In the genomic region with DNA sequence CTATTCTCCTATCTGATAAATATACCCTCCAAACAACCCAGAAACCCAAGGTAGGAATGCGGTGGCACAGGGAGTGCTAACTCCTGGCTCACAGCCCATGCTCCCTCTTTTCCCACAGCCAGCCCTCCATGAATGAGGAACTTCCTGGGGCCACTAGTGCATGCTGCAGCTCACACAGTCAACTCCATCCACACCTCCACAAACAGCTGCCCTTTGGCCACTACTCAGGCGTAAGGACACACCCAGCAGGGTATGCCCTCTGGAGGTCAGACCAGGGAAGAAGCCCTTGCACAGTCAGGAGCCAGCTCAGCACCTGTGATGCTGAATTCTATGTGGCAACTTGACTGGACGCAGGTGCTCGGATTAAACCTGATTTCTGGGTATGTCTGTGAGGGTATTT, we compare ENCODE assay signal across 10 cellular contexts.
DNase-seq lines count a peak whose midpoint lies in the region; ATAC-seq and TF ChIP-seq lines count a peak whose summit lies in the region.
"Had no signal": no experiment of that assay in that cellular context is flagged by ENCODE, and none has a peak within 500 bp of the region (broad histone marks: within the 10 kb centered on the region; RNA-seq: fewer than 3 reads in every experiment).

No MANE protein-coding gene starts in this region.

- H3K27ac Mint-ChIP-seq in activated B cell treated with CpG ODN at 0.5 μM for 24 hours (no peak overlapping the region), neural crest cell (ENCODE audit: unreplicated experiment) (no peak overlapping the region)
- H3K27ac Mint-ChIP-seq in activated CD8-positive, alpha-beta memory T cell treated with anti-CD3 and anti-CD28 coated beads, Interleukin-2, amount 10 ng/mL, durations not matched to agents 7 days and 5 days, result no peak overlapping the region

- H3K27me3 Mint-ChIP-seq in activated B cell treated with CpG ODN at 0.5 μM for 24 hours (peaks cover 2% of the 10 kb centered on the region), neural crest cell (ENCODE audit: low read depth) (no peaks in the 10 kb centered on the region)
- no peaks in the 10 kb centered on the region for H3K27me3 Mint-ChIP-seq in activated CD8-positive, alpha-beta memory T cell treated with anti-CD3 and anti-CD28 coated beads, Interleukin-2, amount 10 ng/mL, durations not matched to agents 7 days and 5 days

- H3K9me3 Mint-ChIP-seq in activated B cell treated with CpG ODN at 0.5 μM for 24 hours (peaks cover 7% of the 10 kb centered on the region), neural crest cell (peaks cover 5% of the 10 kb centered on the region)
- peaks cover 8% of the 10 kb centered on the region for H3K9me3 Mint-ChIP-seq in activated CD8-positive, alpha-beta memory T cell treated with anti-CD3 and anti-CD28 coated beads, Interleukin-2, amount 10 ng/mL, durations not matched to agents 7 days and 5 days (ENCODE audit: low read depth)

- POLR2A ChIA-PET in activated B cell treated with CpG ODN at 0.5 μM for 24 hours (lab: Charles Lee), result no interaction called here

- TF ChIP-seq CTCF in activated B cell treated with CpG ODN at 0.5 μM for 24 hours (IDR thresholded peaks at IDR 0.05), result no peak
- peak; percentile 19 for TF ChIP-seq CTCF in neural crest cell (conservative IDR thresholded peaks at IDR 0.05)

- CTCF ChIA-PET in activated B cell treated with CpG ODN at 0.5 μM for 24 hours (lab: Charles Lee), result interaction anchor here (1.2 to 1.5 kb wide), 2 partner anchors 44 to 119 kb away, joined by 3 to 6 read pairs; partner anchors contain the start of gene CCDC71L
- CTCF ChIA-PET in activated CD8-positive, alpha-beta memory T cell treated with anti-CD3 and anti-CD28 coated beads, Interleukin-2, amount 10 ng/mL, durations not matched to agents 7 days and 5 days (lab: Charles Lee), result interaction anchor here (1.0 to 1.2 kb wide), 2 partner anchors 44 to 122 kb away, joined by 3 read pairs; no protein-coding TSS in a partner anchor

- H3K4me3 Mint-ChIP-seq in activated B cell treated with CpG ODN at 0.5 μM for 24 hours (no peak overlapping the region), neural crest cell (no peak overlapping the region)
- no peak overlapping the region for H3K4me3 Mint-ChIP-seq in activated CD8-positive, alpha-beta memory T cell treated with anti-CD3 and anti-CD28 coated beads, Interleukin-2, amount 10 ng/mL, durations not matched to agents 7 days and 5 days

- ATAC-seq in activated B cell treated with CpG ODN at 0.5 μM for 24 hours (ENCODE audit: low read depth) (peak; percentile 37), HG02588 (IDR thresholded peaks at IDR 0.05; ENCODE audit: unreplicated experiment) (no peak)
- no peak for ATAC-seq in activated CD8-positive, alpha-beta memory T cell treated with anti-CD3 and anti-CD28 coated beads, Interleukin-2, amount 10 ng/mL, durations not matched to agents 7 days and 5 days

- H3K36me3 Mint-ChIP-seq in activated B cell treated with CpG ODN at 0.5 μM for 24 hours (ENCODE audit: low read depth) (no peaks in the 10 kb centered on the region), neural crest cell (ENCODE audit: low read depth) (no peaks in the 10 kb centered on the region)
- peaks cover 6% of the 10 kb centered on the region for H3K36me3 Mint-ChIP-seq in activated CD8-positive, alpha-beta memory T cell treated with anti-CD3 and anti-CD28 coated beads, Interleukin-2, amount 10 ng/mL, durations not matched to agents 7 days and 5 days

- peak; percentile 35 for DNase-seq in DMS 273 (lab: John Stamatoyannopoulos, UW; ENCODE audit: unreplicated experiment)
- no peak for DNase-seq in DMS 273 treated with DMSO at 0.1 percent for 48 hours (lab: John Stamatoyannopoulos, UW)
- peak; percentile 35 for DNase-seq in HuH-7.5 (ENCODE audit: low spot score)
- no peak for DNase-seq in activated B cell treated with CpG ODN at 0.5 μM for 24 hours
- DNase-seq in neural crest cell (ENCODE audit: low read depth, low spot score), result no peak
- no peak for DNase-seq in NCI-H1694 (lab: John Stamatoyannopoulos, UW)
- DNase-seq in activated CD8-positive, alpha-beta memory T cell treated with anti-CD3 and anti-CD28 coated beads, Interleukin-2, amount 10 ng/mL, durations not matched to agents 7 days and 5 days, result no peak
- DNase-seq: 8988T, cerebellar nuclear complex had no signal

- H3K4me1 Mint-ChIP-seq in activated B cell treated with CpG ODN at 0.5 μM for 24 hours (peaks cover 5% of the 10 kb centered on the region), neural crest cell (no peaks in the 10 kb centered on the region)
- H3K4me1 Mint-ChIP-seq in activated CD8-positive, alpha-beta memory T cell treated with anti-CD3 and anti-CD28 coated beads, Interleukin-2, amount 10 ng/mL, durations not matched to agents 7 days and 5 days, result peaks cover 6% of the 10 kb centered on the region

- intact Hi-C loops in activated B cell treated with CpG ODN at 0.5 μM for 24 hours (cut with micrococcal nuclease), result no loop called here

Comparison
In these comparisons a context has a peak if more than half of its experiments do, and no peak if none do; other contexts are left out.
1. DNase-seq: peak in DMS 273 (single experiment) and HuH-7.5 (single experiment); none in DMS 273 treated with DMSO at 0.1 percent for 48 hours (single experiment), activated B cell treated with CpG ODN at 0.5 μM for 24 hours (single experiment), neural crest cell (single experiment), NCI-H1694 (single experiment) and activated CD8-positive, alpha-beta memory T cell treated with anti-CD3 and anti-CD28 coated beads, Interleukin-2, amount 10 ng/mL, durations not matched to agents 7 days and 5 days (single experiment).